ENCODE assay signal across 14 cellular contexts in genomic region chr22:44188986-44189630, GRCh38. TPM values are rescaled to one million over a fixed set of nuclear protein-coding genes. Genes with fewer than 3 reads are reported as not detected.
"Had no signal": no experiment of that assay in that cellular context is flagged by ENCODE, and none has a peak within 500 bp of the region (broad histone marks: within the 10 kb centered on the region; RNA-seq: fewer than 3 reads in every experiment).

No MANE protein-coding gene starts in this region.

- H3K27me3 Mint-ChIP-seq: natural killer cell treated with Interleukin-12 subunit alpha and Interleukin-12 subunit beta and Interleukin-15 and Interleukin-18, amount 100 ng/mL, for 72 hours; stimulated activated naive CD8-positive, alpha-beta T cell treated with anti-CD3 and anti-CD28 coated beads, Interleukin-15, amount 100 ng/mL, for 72 hours had no signal

- ATAC-seq: gastrocnemius medialis; heart right ventricle; left lobe of liver; natural killer cell treated with Interleukin-12 subunit alpha and Interleukin-12 subunit beta and Interleukin-15 and Interleukin-18, amount 100 ng/mL, for 72 hours; stimulated activated naive CD8-positive, alpha-beta T cell treated with anti-CD3 and anti-CD28 coated beads, Interleukin-15, amount 100 ng/mL, for 72 hours had no signal

- H3K4me3 Mint-ChIP-seq: natural killer cell treated with Interleukin-12 subunit alpha and Interleukin-12 subunit beta and Interleukin-15 and Interleukin-18, amount 100 ng/mL, for 72 hours; stimulated activated naive CD8-positive, alpha-beta T cell treated with anti-CD3 and anti-CD28 coated beads, Interleukin-15, amount 100 ng/mL, for 72 hours; type B pancreatic cell had no signal

- H3K9me3 Mint-ChIP-seq: natural killer cell treated with Interleukin-12 subunit alpha and Interleukin-12 subunit beta and Interleukin-15 and Interleukin-18, amount 100 ng/mL, for 72 hours; type B pancreatic cell had no signal

- H3K4me3 ChIP-seq: dorsolateral prefrontal cortex, gastrocnemius medialis, heart right ventricle, right atrium auricular region, smooth muscle cell had no signal

- DNase-seq: activated naive CD4-positive, alpha-beta T cell treated with anti-CD3 and anti-CD28 coated beads, Interleukin-2, amount 50 U/mL, for 16 hours; activated T-cell treated with anti-CD3 and anti-CD28 coated beads for 4 hours; erythroblast; gastrocnemius medialis; heart right ventricle; nucleus accumbens; stimulated activated naive CD8-positive, alpha-beta T cell treated with anti-CD3 and anti-CD28 coated beads, Interleukin-15, amount 100 ng/mL, for 72 hours had no signal

- H3K9me3 ChIP-seq: gastrocnemius medialis, heart right ventricle, right atrium auricular region had no signal

- H3K27ac Mint-ChIP-seq: natural killer cell treated with Interleukin-12 subunit alpha and Interleukin-12 subunit beta and Interleukin-15 and Interleukin-18, amount 100 ng/mL, for 72 hours; type B pancreatic cell had no signal

- H3K36me3 ChIP-seq: gastrocnemius medialis, right atrium auricular region had no signal

- FAIRE-seq: TTC549 had no signal

- H3K27me3 ChIP-seq: dorsolateral prefrontal cortex, right atrium auricular region had no signal

- H3K27ac ChIP-seq: dorsolateral prefrontal cortex, gastrocnemius medialis, heart right ventricle, right atrium auricular region had no signal

- H3K4me1 ChIP-seq: gastrocnemius medialis, right atrium auricular region had no signal

- H3K36me3 Mint-ChIP-seq: type B pancreatic cell had no signal

RNA-seq across cellular contexts. Expression of gene PARVG, which starts 8.4 kb away (rescaled TPM):
- polyA plus RNA-seq: smooth muscle cell had no signal
